In genomic region chr14:75542585-75543091, GRCh38 we compare ENCODE assay signal across 1 cellular context.
TF ChIP-seq lines count a peak whose summit lies in the region.

No MANE protein-coding gene starts in this region.

TF ChIP-seq in IMR-90, 13 proteins besides CTCF, POLR2A, EP300 and RAD21:
- TF ChIP-seq MAZ (IDR thresholded peaks at IDR 0.05; ENCODE audit: borderline replicate concordance, low read depth, low read length) (no peak), MAFK (IDR thresholded peaks at IDR 0.05; ENCODE audit: low read depth, low read length) (no peak), CHD1 (IDR thresholded peaks at IDR 0.05; ENCODE audit: low read depth, low read length) (no peak), FOS (IDR thresholded peaks at IDR 0.05; ENCODE audit: low read depth, low read length) (no peak), RCOR1 (IDR thresholded peaks at IDR 0.05; ENCODE audit: insufficient replicate concordance, low read length) (no peak), USF2 (IDR thresholded peaks at IDR 0.05; ENCODE audit: low read depth, low read length) (no peak), NFE2L2 (IDR thresholded peaks at IDR 0.05; ENCODE audit: low read depth, low read length) (no peak), BHLHE40 (IDR thresholded peaks at IDR 0.05; ENCODE audit: low read depth, low read length) (no peak), SMC3 (IDR thresholded peaks at IDR 0.05; ENCODE audit: low read depth, low read length) (no peak), MXI1 (IDR thresholded peaks at IDR 0.05; ENCODE audit: borderline replicate concordance, low read depth, low read length) (no peak), ELK1 (IDR thresholded peaks at IDR 0.05; ENCODE audit: borderline replicate concordance, low read depth, low read length) (no peak), RFX5 (IDR thresholded peaks at IDR 0.05; ENCODE audit: low read depth, low read length) (no peak), CEBPB (IDR thresholded peaks at IDR 0.05; ENCODE audit: low read depth, low read length) (no peak)
